15 cellular contexts compared by ENCODE assay signal in the genomic region with DNA sequence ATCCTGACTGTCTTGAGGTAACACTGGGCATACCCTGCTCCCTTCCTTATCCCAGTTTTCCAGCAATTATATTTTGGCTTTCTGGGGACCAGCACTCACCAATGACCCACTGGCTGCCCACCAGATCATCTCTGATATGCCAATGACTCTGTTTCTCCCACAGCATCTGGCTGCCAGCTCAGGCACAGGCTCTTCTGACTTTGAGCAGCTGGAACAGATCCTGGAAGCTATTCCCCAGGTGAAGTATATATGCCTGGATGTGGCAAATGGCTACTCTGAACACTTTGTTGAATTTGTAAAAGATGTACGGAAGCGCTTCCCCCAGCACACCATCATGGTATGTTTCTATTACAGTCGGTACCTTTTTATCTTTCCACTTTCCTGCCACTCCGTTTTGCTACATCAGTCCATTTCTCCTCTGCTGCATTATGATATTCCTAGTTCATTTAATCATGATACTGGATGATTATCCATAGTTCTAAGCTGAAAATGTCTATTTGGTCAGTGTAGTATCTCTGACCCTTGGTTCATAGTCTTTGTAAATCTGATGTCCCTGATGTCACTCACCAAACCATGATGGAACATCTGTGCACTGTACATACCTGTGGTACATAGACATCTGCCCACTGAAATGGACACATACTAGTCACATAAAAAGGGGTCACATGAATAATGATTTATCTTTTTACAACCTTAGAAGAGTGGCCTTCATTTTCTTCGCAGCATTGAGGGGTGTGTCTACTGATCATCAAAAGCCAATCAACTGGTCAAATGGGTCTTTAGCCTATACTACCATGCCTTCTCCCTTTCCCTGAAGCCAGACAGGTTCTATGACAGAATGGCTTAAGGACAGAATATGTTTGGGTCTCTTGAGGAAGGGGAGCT. TPM values are rescaled to one million over a fixed set of nuclear protein-coding genes. Genes with fewer than 3 reads are reported as not detected.
DNase-seq lines count a peak whose midpoint lies in the region; ATAC-seq and FAIRE-seq lines count a peak whose summit lies in the region.
"Had no signal": no experiment of that assay in that cellular context is flagged by ENCODE, and none has a peak within 500 bp of the region (broad histone marks: within the 10 kb centered on the region; RNA-seq: fewer than 3 reads in every experiment).

No MANE protein-coding gene starts in this region.

- H3K27me3 Mint-ChIP-seq in activated naive CD4-positive, alpha-beta T cell treated with anti-CD3 and anti-CD28 coated beads, Interleukin-2, amount 50 U/mL, for 24 hours = no peaks in the 10 kb centered on the region
- H3K27me3 Mint-ChIP-seq in activated naive CD4-positive, alpha-beta T cell treated with anti-CD3 and anti-CD28 coated beads, Interleukin-2, amount 10 ng/mL, durations not matched to agents 7 days and 5 days = no peaks in the 10 kb centered on the region
- H3K27me3 Mint-ChIP-seq in stimulated activated naive B cell treated with anti-CD40 and anti-IgM and Interleukin-4, amounts not matched to agents 10 μg/mL and 1 μg/mL and 100 μg/mL, for 72 hours = no peaks in the 10 kb centered on the region

- intact Hi-C loops in Right ventricle myocardium superior (cut with DNase I) = no loop called here

- FAIRE-seq in frontal cortex (lab: Jason Lieb, UNC) = no peak
- FAIRE-seq: K562 had no signal

- no peak overlapping the region for H3K4me3 Mint-ChIP-seq in activated naive CD4-positive, alpha-beta T cell treated with anti-CD3 and anti-CD28 coated beads, Interleukin-2, amount 50 U/mL, for 24 hours
- no peak overlapping the region for H3K4me3 Mint-ChIP-seq in activated naive CD4-positive, alpha-beta T cell treated with anti-CD3 and anti-CD28 coated beads, Interleukin-2, amount 10 ng/mL, durations not matched to agents 7 days and 5 days
- no peak overlapping the region for H3K4me3 Mint-ChIP-seq in stimulated activated naive B cell treated with anti-CD40 and anti-IgM and Interleukin-4, amounts not matched to agents 10 μg/mL and 1 μg/mL and 100 μg/mL, for 72 hours

- H3K4me1 Mint-ChIP-seq in activated naive CD4-positive, alpha-beta T cell treated with anti-CD3 and anti-CD28 coated beads, Interleukin-2, amount 50 U/mL, for 24 hours = peaks cover 84% of the 10 kb centered on the region
- peaks cover 78% of the 10 kb centered on the region for H3K4me1 Mint-ChIP-seq in activated naive CD4-positive, alpha-beta T cell treated with anti-CD3 and anti-CD28 coated beads, Interleukin-2, amount 10 ng/mL, durations not matched to agents 7 days and 5 days
- peaks cover 58 to 71% of the 10 kb centered on the region in 2 donors for H3K4me1 Mint-ChIP-seq in stimulated activated naive B cell treated with anti-CD40 and anti-IgM and Interleukin-4, amounts not matched to agents 10 μg/mL and 1 μg/mL and 100 μg/mL, for 72 hours

- H3K27ac Mint-ChIP-seq in activated naive CD4-positive, alpha-beta T cell treated with anti-CD3 and anti-CD28 coated beads, Interleukin-2, amount 50 U/mL, for 24 hours = peak overlapping the region; percentile 87
- H3K27ac Mint-ChIP-seq in activated naive CD4-positive, alpha-beta T cell treated with anti-CD3 and anti-CD28 coated beads, Interleukin-2, amount 10 ng/mL, durations not matched to agents 7 days and 5 days = no peak overlapping the region
- H3K27ac Mint-ChIP-seq in stimulated activated naive B cell treated with anti-CD40 and anti-IgM and Interleukin-4, amounts not matched to agents 10 μg/mL and 1 μg/mL and 100 μg/mL, for 72 hours = peak overlapping the region; percentile 74

- ATAC-seq in stimulated activated naive B cell treated with anti-CD40 and anti-IgM and Interleukin-4, amounts not matched to agents 10 μg/mL and 1 μg/mL and 100 μg/mL, for 72 hours (replicated peaks) = no peak
- ATAC-seq in Right ventricle myocardium superior (ENCODE audit: poor library complexity) = no peak
- ATAC-seq: gastroesophageal sphincter, K562, sciatic nerve had no signal

- no peak for DNase-seq in activated naive CD4-positive, alpha-beta T cell treated with anti-CD3 and anti-CD28 coated beads, Interleukin-2, amount 10 ng/mL, durations not matched to agents 7 days and 5 days
- peak; percentile 7 for DNase-seq in islet precursor cell
- no peak for DNase-seq in stimulated activated naive B cell treated with anti-CD40 and anti-IgM and Interleukin-4, amounts not matched to agents 10 μg/mL and 1 μg/mL and 100 μg/mL, for 72 hours
- no peak for DNase-seq in Right ventricle myocardium superior
- no peak for DNase-seq in frontal cortex (ENCODE audit: low spot score in 2 of 2)
- DNase-seq: ACHN; COR-L47; NCI-H2171 treated with DMSO at 0.1 percent for 48 hours; Peyer's patch; stimulated activated CD4-positive, alpha-beta T cell treated with anti-CD3 and anti-CD28 coated beads, Interleukin-2, amount 100 ng/mL, for 48 hours; upper lobe of left lung had no signal

- CTCF ChIA-PET in activated naive CD4-positive, alpha-beta T cell treated with anti-CD3 and anti-CD28 coated beads, Interleukin-2, amount 10 ng/mL, durations not matched to agents 7 days and 5 days (lab: Charles Lee) = interaction anchor here (0.8 to 4.5 kb wide), 5 partner anchors 8 to 196 kb away, joined by 3 to 19 read pairs (median 6); partner anchors contain the start of genes CIDEB and MDP1

- no peaks in the 10 kb centered on the region for H3K9me3 Mint-ChIP-seq in activated naive CD4-positive, alpha-beta T cell treated with anti-CD3 and anti-CD28 coated beads, Interleukin-2, amount 50 U/mL, for 24 hours
- no peaks in the 10 kb centered on the region for H3K9me3 Mint-ChIP-seq in activated naive CD4-positive, alpha-beta T cell treated with anti-CD3 and anti-CD28 coated beads, Interleukin-2, amount 10 ng/mL, durations not matched to agents 7 days and 5 days
- no peaks in the 10 kb centered on the region for H3K9me3 Mint-ChIP-seq in stimulated activated naive B cell treated with anti-CD40 and anti-IgM and Interleukin-4, amounts not matched to agents 10 μg/mL and 1 μg/mL and 100 μg/mL, for 72 hours

- H3K36me3 Mint-ChIP-seq in activated naive CD4-positive, alpha-beta T cell treated with anti-CD3 and anti-CD28 coated beads, Interleukin-2, amount 50 U/mL, for 24 hours = peaks cover 17% of the 10 kb centered on the region
- H3K36me3 Mint-ChIP-seq in activated naive CD4-positive, alpha-beta T cell treated with anti-CD3 and anti-CD28 coated beads, Interleukin-2, amount 10 ng/mL, durations not matched to agents 7 days and 5 days = peaks cover 75% of the 10 kb centered on the region
- peaks cover 45 to 59% of the 10 kb centered on the region in 2 donors for H3K36me3 Mint-ChIP-seq in stimulated activated naive B cell treated with anti-CD40 and anti-IgM and Interleukin-4, amounts not matched to agents 10 μg/mL and 1 μg/mL and 100 μg/mL, for 72 hours

RNA-seq across cellular contexts. Expression of gene GMPR2, which starts 3.3 kb away (rescaled TPM):
- total RNA-seq in Right ventricle myocardium superior (26.2 TPM), frontal cortex (51.8 TPM)

RNA-seq across cellular contexts. Expression of gene NEDD8, which starts 3.9 kb away (rescaled TPM):
- total RNA-seq in Right ventricle myocardium superior = 212 TPM
- total RNA-seq in frontal cortex = 62.8 TPM

RNA-seq across cellular contexts. Expression of gene TINF2, which starts 6.4 kb away (rescaled TPM):
- total RNA-seq in Right ventricle myocardium superior (28.7 TPM), frontal cortex (42.4 TPM)

RNA-seq across cellular contexts. Expression of gene MDP1, which starts 20.2 kb away (rescaled TPM):
- total RNA-seq in Right ventricle myocardium superior (18.9 TPM), frontal cortex (18.8 TPM)

RNA-seq across cellular contexts. Expression of gene CHMP4A, which starts 22.8 kb away (rescaled TPM):
- total RNA-seq in Right ventricle myocardium superior = 26.6 TPM
- 40.4 TPM for total RNA-seq in frontal cortex
